Comparison of ENCODE assay signal across 1 cellular context in the genomic region with DNA sequence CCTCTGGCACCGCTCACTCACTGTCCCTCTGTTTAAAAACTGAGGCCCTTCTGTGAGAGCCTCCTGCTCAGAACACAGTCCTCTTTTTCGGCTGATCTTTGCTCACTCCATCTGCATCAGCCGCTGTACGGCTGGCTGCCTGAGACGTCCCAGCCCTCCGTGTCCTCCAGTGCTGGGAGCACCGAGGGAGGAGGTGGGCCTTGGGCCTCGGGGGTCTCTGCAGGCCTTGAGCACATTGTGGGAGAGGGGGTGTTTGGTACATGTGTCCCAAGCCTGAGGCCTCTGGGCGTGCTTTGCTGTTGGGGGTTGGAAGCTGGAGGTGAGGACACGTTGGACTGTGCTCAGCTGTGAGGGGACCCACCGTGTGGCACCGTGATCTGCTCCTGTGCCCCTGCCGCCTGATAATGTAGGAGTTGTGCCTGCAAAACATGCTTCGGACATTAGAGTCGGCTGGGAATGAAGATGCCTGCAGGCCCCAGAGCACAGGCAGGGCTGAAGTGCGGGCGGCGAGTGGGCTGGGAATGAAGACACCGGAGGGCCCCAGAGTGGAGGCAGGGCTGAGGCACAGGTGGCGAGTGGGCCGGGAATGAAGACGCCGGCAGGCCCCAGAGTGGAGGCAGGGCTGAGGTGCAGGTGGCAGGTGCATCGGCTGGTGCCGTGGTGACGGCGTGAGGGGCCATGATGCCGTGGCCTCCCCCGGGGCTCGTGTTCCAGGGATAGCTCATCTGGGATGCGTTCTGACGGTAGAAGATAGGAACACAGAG.
TF ChIP-seq lines count a peak whose summit lies in the region.

No MANE protein-coding gene starts in this region.

TF ChIP-seq in SK-N-SH, 30 proteins besides CTCF, POLR2A, EP300 and RAD21 (continued from another document):
- TF ChIP-seq, protein P1, sequence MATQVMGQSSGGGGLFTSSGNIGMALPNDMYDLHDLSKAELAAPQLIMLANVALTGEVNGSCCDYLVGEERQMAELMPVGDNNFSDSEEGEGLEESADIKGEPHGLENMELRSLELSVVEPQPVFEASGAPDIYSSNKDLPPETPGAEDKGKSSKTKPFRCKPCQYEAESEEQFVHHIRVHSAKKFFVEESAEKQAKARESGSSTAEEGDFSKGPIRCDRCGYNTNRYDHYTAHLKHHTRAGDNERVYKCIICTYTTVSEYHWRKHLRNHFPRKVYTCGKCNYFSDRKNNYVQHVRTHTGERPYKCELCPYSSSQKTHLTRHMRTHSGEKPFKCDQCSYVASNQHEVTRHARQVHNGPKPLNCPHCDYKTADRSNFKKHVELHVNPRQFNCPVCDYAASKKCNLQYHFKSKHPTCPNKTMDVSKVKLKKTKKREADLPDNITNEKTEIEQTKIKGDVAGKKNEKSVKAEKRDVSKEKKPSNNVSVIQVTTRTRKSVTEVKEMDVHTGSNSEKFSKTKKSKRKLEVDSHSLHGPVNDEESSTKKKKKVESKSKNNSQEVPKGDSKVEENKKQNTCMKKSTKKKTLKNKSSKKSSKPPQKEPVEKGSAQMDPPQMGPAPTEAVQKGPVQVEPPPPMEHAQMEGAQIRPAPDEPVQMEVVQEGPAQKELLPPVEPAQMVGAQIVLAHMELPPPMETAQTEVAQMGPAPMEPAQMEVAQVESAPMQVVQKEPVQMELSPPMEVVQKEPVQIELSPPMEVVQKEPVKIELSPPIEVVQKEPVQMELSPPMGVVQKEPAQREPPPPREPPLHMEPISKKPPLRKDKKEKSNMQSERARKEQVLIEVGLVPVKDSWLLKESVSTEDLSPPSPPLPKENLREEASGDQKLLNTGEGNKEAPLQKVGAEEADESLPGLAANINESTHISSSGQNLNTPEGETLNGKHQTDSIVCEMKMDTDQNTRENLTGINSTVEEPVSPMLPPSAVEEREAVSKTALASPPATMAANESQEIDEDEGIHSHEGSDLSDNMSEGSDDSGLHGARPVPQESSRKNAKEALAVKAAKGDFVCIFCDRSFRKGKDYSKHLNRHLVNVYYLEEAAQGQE (IDR thresholded peaks at IDR 0.05; ENCODE audit: low read depth, low read length), result no peak
- TF ChIP-seq GABPA (IDR thresholded peaks at IDR 0.05; ENCODE audit: low read depth) (no peak), NRF1 (IDR thresholded peaks at IDR 0.05; ENCODE audit: low read depth, low read length) (no peak)
- TF ChIP-seq, protein P2, sequence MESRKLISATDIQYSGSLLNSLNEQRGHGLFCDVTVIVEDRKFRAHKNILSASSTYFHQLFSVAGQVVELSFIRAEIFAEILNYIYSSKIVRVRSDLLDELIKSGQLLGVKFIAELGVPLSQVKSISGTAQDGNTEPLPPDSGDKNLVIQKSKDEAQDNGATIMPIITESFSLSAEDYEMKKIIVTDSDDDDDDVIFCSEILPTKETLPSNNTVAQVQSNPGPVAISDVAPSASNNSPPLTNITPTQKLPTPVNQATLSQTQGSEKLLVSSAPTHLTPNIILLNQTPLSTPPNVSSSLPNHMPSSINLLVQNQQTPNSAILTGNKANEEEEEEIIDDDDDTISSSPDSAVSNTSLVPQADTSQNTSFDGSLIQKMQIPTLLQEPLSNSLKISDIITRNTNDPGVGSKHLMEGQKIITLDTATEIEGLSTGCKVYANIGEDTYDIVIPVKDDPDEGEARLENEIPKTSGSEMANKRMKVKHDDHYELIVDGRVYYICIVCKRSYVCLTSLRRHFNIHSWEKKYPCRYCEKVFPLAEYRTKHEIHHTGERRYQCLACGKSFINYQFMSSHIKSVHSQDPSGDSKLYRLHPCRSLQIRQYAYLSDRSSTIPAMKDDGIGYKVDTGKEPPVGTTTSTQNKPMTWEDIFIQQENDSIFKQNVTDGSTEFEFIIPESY (IDR thresholded peaks at IDR 0.05; ENCODE audit: borderline replicate concordance, low read depth), result no peak
- TF ChIP-seq, protein P3, sequence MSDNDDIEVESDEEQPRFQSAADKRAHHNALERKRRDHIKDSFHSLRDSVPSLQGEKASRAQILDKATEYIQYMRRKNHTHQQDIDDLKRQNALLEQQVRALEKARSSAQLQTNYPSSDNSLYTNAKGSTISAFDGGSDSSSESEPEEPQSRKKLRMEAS (IDR thresholded peaks at IDR 0.05; ENCODE audit: low read depth), result no peak
